In genomic region chr14:57389646-57390036, GRCh38 we compare ENCODE assay signal across 8 cellular contexts. TPM values are rescaled to one million over a fixed set of nuclear protein-coding genes. Genes with fewer than 3 reads are reported as not detected.
A peak's percentile ranks its signal among the peaks of the same experiment; 100 is the strongest.
DNase-seq lines count a peak whose midpoint lies in the region; ATAC-seq and TF ChIP-seq lines count a peak whose summit lies in the region.

No MANE protein-coding gene starts in this region.

- H3K9me3 Mint-ChIP-seq in progenitor cell of endocrine pancreas (ENCODE audit: low read depth) = no peaks in the 10 kb centered on the region

- POLR2A ChIA-PET in HEK293T (lab: Yijun Ruan, JAX) = interaction anchor here (0.6 to 2.9 kb wide), 11 partner anchors 8 to 799 kb away, joined by 3 to 14 read pairs (median 5); partner anchors contain the start of genes AP5M1, CCDC198 and EXOC5

- H3K4me1 Mint-ChIP-seq in progenitor cell of endocrine pancreas (ENCODE audit: low read depth) = peaks cover 36% of the 10 kb centered on the region

- TF ChIP-seq CTCF in esophagus squamous epithelium (IDR thresholded peaks at IDR 0.05) (no peak), progenitor cell of endocrine pancreas (IDR thresholded peaks at IDR 0.05; ENCODE audit: unreplicated experiment) (no peak)

- CTCF ChIA-PET in HEK293T (lab: Yijun Ruan, JAX) = no interaction called here

- peaks cover 0 to 43% (median 19%) of the 10 kb centered on the region in 3 donors for H3K4me1 ChIP-seq in esophagus squamous epithelium

- peak overlapping the region; percentile 78 for H3K4me3 Mint-ChIP-seq in progenitor cell of endocrine pancreas (ENCODE audit: low read depth)

- peak overlapping the region; percentile 93 to 96 (median 94) for H3K27ac ChIP-seq in esophagus squamous epithelium

- peak overlapping the region; percentile 82 to 93 (median 90) for H3K4me3 ChIP-seq in esophagus squamous epithelium

- DNase-seq in DMS153 treated with DMSO at 0.1 percent for 48 hours (lab: John Stamatoyannopoulos, UW; ENCODE audit: unreplicated experiment) = peak; percentile 38
- no peak for DNase-seq in HEK293T (ENCODE audit: extremely low spot score)
- peak; percentile 10 for DNase-seq in SK-MEL-5 (ENCODE audit: low read depth, low spot score)
- DNase-seq in esophagus squamous epithelium (lab: John Stamatoyannopoulos, UW) = no peak
- DNase-seq in progenitor cell of endocrine pancreas (ENCODE audit: low spot score, unreplicated experiment) = no peak
- DNase-seq in CD1c-positive myeloid dendritic cell (ENCODE audit: extremely low spot score) = no peak

- ATAC-seq in GM19463 (IDR thresholded peaks at IDR 0.05; ENCODE audit: unreplicated experiment) (no peak), GM19455 (IDR thresholded peaks at IDR 0.05; ENCODE audit: unreplicated experiment) (no peak)

- H3K36me3 Mint-ChIP-seq in progenitor cell of endocrine pancreas (ENCODE audit: insufficient read depth) = peaks cover 3% of the 10 kb centered on the region

- in situ Hi-C loops in SK-MEL-5 (cut with HindIII; ENCODE audit: low pct_unique_long_range_greater_than_20kb, low sequenced_read_pairs) = no loop called here

- no peak for TF ChIP-seq POLR2A in esophagus squamous epithelium (IDR thresholded peaks at IDR 0.05)

- peak overlapping the region; percentile 83 for H3K27ac Mint-ChIP-seq in progenitor cell of endocrine pancreas

- intact Hi-C loops in esophagus squamous epithelium (cut with DNase I) = no loop called here

- no peaks in the 10 kb centered on the region for H3K27me3 ChIP-seq in esophagus squamous epithelium

- WGBS in esophagus squamous epithelium, 2 donors = 43 to 46% methylated on average over 5 of the region's 5 CpGs

- peaks cover 8% of the 10 kb centered on the region for H3K27me3 Mint-ChIP-seq in progenitor cell of endocrine pancreas

- no peaks in the 10 kb centered on the region for H3K9me3 ChIP-seq in esophagus squamous epithelium

- no peaks in the 10 kb centered on the region for H3K36me3 ChIP-seq in esophagus squamous epithelium

TF ChIP-seq in HEK293T, 16 proteins besides CTCF, POLR2A, EP300 and RAD21:
- no peak for TF ChIP-seq LEF1 (IDR thresholded peaks at IDR 0.05; ENCODE audit: borderline replicate concordance)
- TF ChIP-seq, protein P1, sequence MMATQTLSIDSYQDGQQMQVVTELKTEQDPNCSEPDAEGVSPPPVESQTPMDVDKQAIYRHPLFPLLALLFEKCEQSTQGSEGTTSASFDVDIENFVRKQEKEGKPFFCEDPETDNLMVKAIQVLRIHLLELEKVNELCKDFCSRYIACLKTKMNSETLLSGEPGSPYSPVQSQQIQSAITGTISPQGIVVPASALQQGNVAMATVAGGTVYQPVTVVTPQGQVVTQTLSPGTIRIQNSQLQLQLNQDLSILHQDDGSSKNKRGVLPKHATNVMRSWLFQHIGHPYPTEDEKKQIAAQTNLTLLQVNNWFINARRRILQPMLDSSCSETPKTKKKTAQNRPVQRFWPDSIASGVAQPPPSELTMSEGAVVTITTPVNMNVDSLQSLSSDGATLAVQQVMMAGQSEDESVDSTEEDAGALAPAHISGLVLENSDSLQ (IDR thresholded peaks at IDR 0.05) = peak; percentile 61
TF ChIP-seq in HEK293T: peak in this region for 1.

RNA-seq across cellular contexts. Expression of gene NAA30, which starts 0.7 kb away (rescaled TPM):
- total RNA-seq in SK-MEL-5 (2014; rRNA removed; shearing (Covaris generic)) = 17.5 and 20.7 TPM in 2 replicates
- polyA plus RNA-seq in SK-MEL-5 (2015; cell fraction: cytosol; rRNA removed) = 7.3 and 8.5 TPM in 2 replicates
- polyA plus RNA-seq in SK-MEL-5 (2015; cell fraction: nucleus; rRNA removed) = 5.1 and 10.5 TPM in 2 replicates
- 10 to 100 TPM in 3 of 4 donors, 1 to 10 TPM in 1; 7.8 to 13.9 (median 12.8) TPM for total RNA-seq in esophagus squamous epithelium
- total RNA-seq in progenitor cell of endocrine pancreas = 21.4 and 24.2 TPM in 2 replicates

Comparison
In these comparisons a context has a peak if more than half of its experiments do, and no peak if none do; other contexts are left out.
1. DNase-seq: peak in DMS153 treated with DMSO at 0.1 percent for 48 hours (single experiment) and SK-MEL-5 (single experiment); none in HEK293T (single experiment), esophagus squamous epithelium (single experiment), progenitor cell of endocrine pancreas (single experiment) and CD1c-positive myeloid dendritic cell (single experiment).